In the genomic region with DNA sequence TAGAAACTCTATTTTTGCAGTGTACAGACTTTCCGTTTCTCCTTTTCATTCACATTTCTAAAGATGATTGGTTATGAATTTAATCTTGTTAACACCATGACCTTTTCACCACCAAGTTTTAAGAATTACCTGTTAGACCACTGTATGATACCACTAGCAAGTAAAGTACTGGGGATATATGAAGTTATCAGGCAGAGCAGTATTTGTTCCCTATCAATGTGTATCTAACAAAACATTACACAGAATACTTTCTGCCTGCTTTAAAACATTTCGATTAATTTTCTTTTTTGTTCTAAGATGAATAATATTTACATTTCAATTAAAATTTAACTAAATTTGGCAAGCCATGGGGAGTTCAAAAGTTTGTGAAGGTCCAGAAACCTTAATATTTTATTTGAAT, we compare ENCODE assay signal across 1 cellular context.
TF ChIP-seq lines count a peak whose summit lies in the region.

No MANE protein-coding gene starts in this region.

TF ChIP-seq in GM12878, 131 proteins besides CTCF, POLR2A, EP300 and RAD21:
- TF ChIP-seq TCF7 (IDR thresholded peaks at IDR 0.05; ENCODE audit: borderline replicate concordance) = no peak
- TF ChIP-seq NR2C2 (IDR thresholded peaks at IDR 0.05; ENCODE audit: borderline replicate concordance, control insufficient read depth, insufficient read length, low read depth) = no peak
- no peak for TF ChIP-seq EED (IDR thresholded peaks at IDR 0.05; ENCODE audit: low read depth)
- no peak for TF ChIP-seq ZNF207 (IDR thresholded peaks at IDR 0.05; ENCODE audit: borderline replicate concordance)
- no peak for TF ChIP-seq MTA2 (IDR thresholded peaks at IDR 0.05; ENCODE audit: low read depth)
- no peak for TF ChIP-seq ZNF622 (IDR thresholded peaks at IDR 0.05)
- TF ChIP-seq, protein P1, sequence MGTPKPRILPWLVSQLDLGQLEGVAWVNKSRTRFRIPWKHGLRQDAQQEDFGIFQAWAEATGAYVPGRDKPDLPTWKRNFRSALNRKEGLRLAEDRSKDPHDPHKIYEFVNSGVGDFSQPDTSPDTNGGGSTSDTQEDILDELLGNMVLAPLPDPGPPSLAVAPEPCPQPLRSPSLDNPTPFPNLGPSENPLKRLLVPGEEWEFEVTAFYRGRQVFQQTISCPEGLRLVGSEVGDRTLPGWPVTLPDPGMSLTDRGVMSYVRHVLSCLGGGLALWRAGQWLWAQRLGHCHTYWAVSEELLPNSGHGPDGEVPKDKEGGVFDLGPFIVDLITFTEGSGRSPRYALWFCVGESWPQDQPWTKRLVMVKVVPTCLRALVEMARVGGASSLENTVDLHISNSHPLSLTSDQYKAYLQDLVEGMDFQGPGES (IDR thresholded peaks at IDR 0.05) = no peak
- TF ChIP-seq, protein P2, sequence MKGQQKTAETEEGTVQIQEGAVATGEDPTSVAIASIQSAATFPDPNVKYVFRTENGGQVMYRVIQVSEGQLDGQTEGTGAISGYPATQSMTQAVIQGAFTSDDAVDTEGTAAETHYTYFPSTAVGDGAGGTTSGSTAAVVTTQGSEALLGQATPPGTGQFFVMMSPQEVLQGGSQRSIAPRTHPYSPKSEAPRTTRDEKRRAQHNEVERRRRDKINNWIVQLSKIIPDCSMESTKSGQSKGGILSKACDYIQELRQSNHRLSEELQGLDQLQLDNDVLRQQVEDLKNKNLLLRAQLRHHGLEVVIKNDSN (IDR thresholded peaks at IDR 0.05; ENCODE audit: borderline replicate concordance, extremely low read length, insufficient read depth, low read depth, low read length) = no peak
- TF ChIP-seq CHD1 (IDR thresholded peaks at IDR 0.05; ENCODE audit: low read depth, low read length) = no peak
- TF ChIP-seq, protein P3, sequence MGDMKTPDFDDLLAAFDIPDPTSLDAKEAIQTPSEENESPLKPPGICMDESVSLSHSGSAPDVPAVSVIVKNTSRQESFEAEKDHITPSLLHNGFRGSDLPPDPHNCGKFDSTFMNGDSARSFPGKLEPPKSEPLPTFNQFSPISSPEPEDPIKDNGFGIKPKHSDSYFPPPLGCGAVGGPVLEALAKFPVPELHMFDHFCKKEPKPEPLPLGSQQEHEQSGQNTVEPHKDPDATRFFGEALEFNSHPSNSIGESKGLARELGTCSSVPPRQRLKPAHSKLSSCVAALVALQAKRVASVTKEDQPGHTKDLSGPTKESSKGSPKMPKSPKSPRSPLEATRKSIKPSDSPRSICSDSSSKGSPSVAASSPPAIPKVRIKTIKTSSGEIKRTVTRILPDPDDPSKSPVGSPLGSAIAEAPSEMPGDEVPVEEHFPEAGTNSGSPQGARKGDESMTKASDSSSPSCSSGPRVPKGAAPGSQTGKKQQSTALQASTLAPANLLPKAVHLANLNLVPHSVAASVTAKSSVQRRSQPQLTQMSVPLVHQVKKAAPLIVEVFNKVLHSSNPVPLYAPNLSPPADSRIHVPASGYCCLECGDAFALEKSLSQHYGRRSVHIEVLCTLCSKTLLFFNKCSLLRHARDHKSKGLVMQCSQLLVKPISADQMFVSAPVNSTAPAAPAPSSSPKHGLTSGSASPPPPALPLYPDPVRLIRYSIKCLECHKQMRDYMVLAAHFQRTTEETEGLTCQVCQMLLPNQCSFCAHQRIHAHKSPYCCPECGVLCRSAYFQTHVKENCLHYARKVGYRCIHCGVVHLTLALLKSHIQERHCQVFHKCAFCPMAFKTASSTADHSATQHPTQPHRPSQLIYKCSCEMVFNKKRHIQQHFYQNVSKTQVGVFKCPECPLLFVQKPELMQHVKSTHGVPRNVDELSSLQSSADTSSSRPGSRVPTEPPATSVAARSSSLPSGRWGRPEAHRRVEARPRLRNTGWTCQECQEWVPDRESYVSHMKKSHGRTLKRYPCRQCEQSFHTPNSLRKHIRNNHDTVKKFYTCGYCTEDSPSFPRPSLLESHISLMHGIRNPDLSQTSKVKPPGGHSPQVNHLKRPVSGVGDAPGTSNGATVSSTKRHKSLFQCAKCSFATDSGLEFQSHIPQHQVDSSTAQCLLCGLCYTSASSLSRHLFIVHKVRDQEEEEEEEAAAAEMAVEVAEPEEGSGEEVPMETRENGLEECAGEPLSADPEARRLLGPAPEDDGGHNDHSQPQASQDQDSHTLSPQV (IDR thresholded peaks at IDR 0.05) = no peak
- TF ChIP-seq NFXL1 (IDR thresholded peaks at IDR 0.05; ENCODE audit: borderline replicate concordance) = no peak
